1 cellular context compared by ENCODE assay signal in genomic region chr2:45653584-45653983, GRCh38.
TF ChIP-seq lines count a peak whose summit lies in the region.

No MANE protein-coding gene starts in this region.

TF ChIP-seq in HepG2, 621 proteins besides CTCF, POLR2A, EP300 and RAD21:
- TF ChIP-seq DNMT3B (CRISPR knock-in tag; conservative IDR thresholded peaks at IDR 0.05) (no peak), AHR (CRISPR knock-in tag; IDR thresholded peaks at IDR 0.05) (no peak), ARHGAP35 (CRISPR knock-in tag; IDR thresholded peaks at IDR 0.05; ENCODE audit: borderline replicate concordance) (no peak), ZNF891 (CRISPR knock-in tag; IDR thresholded peaks at IDR 0.05) (no peak), RBM39 (IDR thresholded peaks at IDR 0.05; ENCODE audit: low read depth, low read length, poor library complexity, severe bottlenecking) (no peak), ZFYVE20 (CRISPR knock-in tag; IDR thresholded peaks at IDR 0.05; ENCODE audit: borderline replicate concordance, low read depth) (no peak), BCL3 (CRISPR knock-in tag; IDR thresholded peaks at IDR 0.05) (no peak), ZBTB37 (CRISPR knock-in tag; IDR thresholded peaks at IDR 0.05) (no peak), ZBTB4 (CRISPR knock-in tag; IDR thresholded peaks at IDR 0.05; ENCODE audit: borderline replicate concordance) (no peak), ZNF138 (CRISPR knock-in tag; IDR thresholded peaks at IDR 0.05; ENCODE audit: low read depth) (no peak), XRCC5 (optimal IDR thresholded peaks at IDR 0.05; ENCODE audit: low read length) (no peak), RFXAP (CRISPR knock-in tag; IDR thresholded peaks at IDR 0.05; ENCODE audit: borderline replicate concordance) (no peak), E2F2 (CRISPR knock-in tag; IDR thresholded peaks at IDR 0.05; ENCODE audit: borderline replicate concordance) (no peak), ZNF580 (CRISPR knock-in tag; IDR thresholded peaks at IDR 0.05; ENCODE audit: borderline replicate concordance, low read depth) (no peak)
